Comparison of ENCODE assay signal across 11 cellular contexts in genomic region chr15:71296032-71296686, GRCh38.
DNase-seq lines count a peak whose midpoint lies in the region; ATAC-seq and TF ChIP-seq lines count a peak whose summit lies in the region.
"Had no signal": no experiment of that assay in that cellular context is flagged by ENCODE, and none has a peak within 500 bp of the region (broad histone marks: within the 10 kb centered on the region; RNA-seq: fewer than 3 reads in every experiment).

No MANE protein-coding gene starts in this region.

- H3K9me3 ChIP-seq in colonic mucosa = no peaks in the 10 kb centered on the region
- no peaks in the 10 kb centered on the region for H3K9me3 ChIP-seq in mesodermal cell (ENCODE audit: control insufficient read depth, low read length)

- no peak for TF ChIP-seq CTCF in colonic mucosa (IDR thresholded peaks at IDR 0.05)
- TF ChIP-seq CTCF in activated CD8-positive, alpha-beta T cell treated with anti-CD3 and anti-CD28 coated beads for 36 hours (IDR thresholded peaks at IDR 0.05) = no peak

- H3K4me3 ChIP-seq in ACC112 (ENCODE audit: low read depth, low read length) (peak overlapping the region; percentile 46; the same call in 1 of the 2 replicates), colonic mucosa (no peak overlapping the region), mesodermal cell (ENCODE audit: extremely low read depth, insufficient read depth, low read length, poor library complexity, severe bottlenecking) (no peak overlapping the region)

- H3K79me2 ChIP-seq in ACC112 (ENCODE audit: control insufficient read depth, insufficient read depth, low read length, unreplicated experiment) = no peaks in the 10 kb centered on the region

- H3K27ac ChIP-seq in ACC112 (ENCODE audit: low read depth, low read length) = peak overlapping the region; percentile 99
- H3K27ac ChIP-seq in colonic mucosa = peak overlapping the region; percentile 68
- peak overlapping the region; percentile 74 for H3K27ac ChIP-seq in mesodermal cell (ENCODE audit: low read depth, low read length, severe bottlenecking)

- H3K4me1 ChIP-seq in ACC112 (ENCODE audit: control insufficient read depth, insufficient read depth, low read length, unreplicated experiment) (peaks cover 70% of the 10 kb centered on the region), colonic mucosa (no peaks in the 10 kb centered on the region), mesodermal cell (ENCODE audit: control insufficient read depth, insufficient read depth, low read length, poor library complexity, severe bottlenecking) (peaks cover 47% of the 10 kb centered on the region)

- H3K4me1 Mint-ChIP-seq in activated CD8-positive, alpha-beta T cell treated with anti-CD3 and anti-CD28 coated beads for 36 hours (ENCODE audit: low read depth) = peaks cover 11% of the 10 kb centered on the region
- H3K4me1 Mint-ChIP-seq: B cell had no signal

- DNase-seq in NCI-H226 (peak; percentile 88), colonic mucosa (peak; percentile 68)
- no peak for DNase-seq in activated CD8-positive, alpha-beta T cell treated with anti-CD3 and anti-CD28 coated beads for 36 hours
- DNase-seq in central memory CD4-positive, alpha-beta T cell = no peak
- no peak for DNase-seq in activated CD8-positive, alpha-beta memory T cell treated with anti-CD3 and anti-CD28 coated beads, Interleukin-2, amount 50 U/mL, for 48 hours
- DNase-seq: activated effector memory CD4-positive, alpha-beta T cell treated with Interleukin-2 at 50 U/mL for 16 hours; NCI-H1105 treated with DMSO at 0.1 percent for 48 hours had no signal

- H3K9me3 Mint-ChIP-seq in activated CD8-positive, alpha-beta T cell treated with anti-CD3 and anti-CD28 coated beads for 36 hours = peaks cover 2% of the 10 kb centered on the region

- no peaks in the 10 kb centered on the region for H3K36me3 Mint-ChIP-seq in activated CD8-positive, alpha-beta T cell treated with anti-CD3 and anti-CD28 coated beads for 36 hours (ENCODE audit: low read depth)

- H3K36me3 ChIP-seq in ACC112 (ENCODE audit: insufficient read depth, low read length) (peaks cover 19% of the 10 kb centered on the region), colonic mucosa (no peaks in the 10 kb centered on the region), mesodermal cell (ENCODE audit: control insufficient read depth, insufficient read depth, low read length) (no peaks in the 10 kb centered on the region)

- no peak overlapping the region for H3K27ac Mint-ChIP-seq in activated CD8-positive, alpha-beta T cell treated with anti-CD3 and anti-CD28 coated beads for 36 hours
- H3K27ac Mint-ChIP-seq: B cell had no signal

- ATAC-seq in activated CD8-positive, alpha-beta T cell treated with anti-CD3 and anti-CD28 coated beads for 36 hours = no peak
- ATAC-seq in GM18907 (IDR thresholded peaks at IDR 0.05; ENCODE audit: unreplicated experiment) = no peak

- POLR2A ChIA-PET in activated CD8-positive, alpha-beta T cell treated with anti-CD3 and anti-CD28 coated beads for 36 hours (lab: Charles Lee) = no interaction called here

- H3K4me3 Mint-ChIP-seq in activated CD8-positive, alpha-beta T cell treated with anti-CD3 and anti-CD28 coated beads for 36 hours = no peak overlapping the region
- H3K4me3 Mint-ChIP-seq: B cell had no signal

- 96 to 98% methylated on average over 8 to 9 of the region's 10 CpGs for WGBS in mesodermal cell (ENCODE audit: insufficient coverage in 2 of 2), 2 experiments

- CTCF ChIA-PET in activated CD8-positive, alpha-beta T cell treated with anti-CD3 and anti-CD28 coated beads for 36 hours (lab: Charles Lee) = no interaction called here

- intact Hi-C loops in colonic mucosa (cut with DNase I) = no loop called here
- intact Hi-C loops in activated CD8-positive, alpha-beta T cell treated with anti-CD3 and anti-CD28 coated beads for 36 hours (cut with micrococcal nuclease) = no loop called here

- H3K27me3 ChIP-seq in ACC112 (ENCODE audit: insufficient read depth, low read length) (no peaks in the 10 kb centered on the region), colonic mucosa (no peaks in the 10 kb centered on the region)

- H2AFZ ChIP-seq in ACC112 (ENCODE audit: low read length, unreplicated experiment) = no peak overlapping the region

- peak overlapping the region in 1 of 2 donors; percentile 36 for H3K9ac ChIP-seq in colonic mucosa (ENCODE audit: low read depth in 2 of 2, low read length in 2 of 2)

- H3K27me3 Mint-ChIP-seq in activated CD8-positive, alpha-beta T cell treated with anti-CD3 and anti-CD28 coated beads for 36 hours = peaks cover 5% of the 10 kb centered on the region

Comparison
In these comparisons a context has a peak if more than half of its experiments do, and no peak if none do; other contexts are left out.
1. DNase-seq: peak in NCI-H226 (single experiment) and colonic mucosa (single experiment); none in activated CD8-positive, alpha-beta T cell treated with anti-CD3 and anti-CD28 coated beads for 36 hours (single experiment), central memory CD4-positive, alpha-beta T cell (single experiment) and activated CD8-positive, alpha-beta memory T cell treated with anti-CD3 and anti-CD28 coated beads, Interleukin-2, amount 50 U/mL, for 48 hours (single experiment).
2. Peak in every context shown above with its lines, with median percentiles within 50 percentile points of each other: H3K27ac ChIP-seq.